In the genomic region with DNA sequence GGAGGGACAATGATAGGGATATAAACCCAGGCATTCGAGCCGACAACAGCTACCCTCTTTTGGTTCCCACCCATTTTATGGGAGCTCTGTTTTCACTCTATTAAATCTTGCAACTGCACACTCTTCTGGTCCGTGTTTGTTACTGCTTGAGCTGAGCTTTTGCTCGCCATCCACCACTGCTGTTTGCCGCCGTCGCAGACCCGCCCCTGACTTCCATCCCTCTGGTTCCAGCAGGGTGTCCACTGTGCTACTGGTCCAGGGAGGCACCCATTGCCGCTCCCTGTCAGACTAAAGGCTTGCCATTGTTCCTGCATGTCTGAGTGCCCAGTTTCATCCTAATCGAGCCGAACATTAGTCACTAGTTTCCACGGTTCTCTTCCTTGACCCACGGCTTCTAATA, we compare ENCODE assay signal across 35 cellular contexts.
"Had no signal": no experiment of that assay in that cellular context is flagged by ENCODE, and none has a peak within 500 bp of the region (broad histone marks: within the 10 kb centered on the region; RNA-seq: fewer than 3 reads in every experiment).

No MANE protein-coding gene starts in this region.

- ATAC-seq: K562, PC-3, Right ventricle myocardium inferior, T-cell had no signal

- H3K4me3 ChIP-seq: K562, MG63, Peyer's patch, SJCRH30, SK-N-MC had no signal

- H3K4me3 Mint-ChIP-seq: T-cell had no signal

- H3K27ac ChIP-seq: Peyer's patch, RWPE1, SJCRH30, SK-N-MC had no signal

- DNase-seq: Kasumi-1; KG1; MG63; NCI-H1048; NCI-H1092 treated with DMSO at 0.1 percent for 48 hours; NCI-H1105 treated with DMSO at 0.1 percent for 48 hours; NCI-H1417; NCI-H1436; NCI-H1694; NCI-H187; NCI-H1930; NCI-H2029 treated with DMSO at 0.1 percent for 48 hours; NCI-H2081 treated with DMSO at 0.1 percent for 48 hours; NCI-H2107; NCI-H2171; NCI-H226; NCI-H446 treated with DMSO at 0.1 percent for 48 hours; NCI-H510A; NCI-H524; NCI-H526; NCI-H69; NCI-H748 treated with DMSO at 0.1 percent for 48 hours; NCI-H82; NK-92 treated with Interleukin-12 subunit alpha and Interleukin-12 subunit beta, amount 100 ng/mL, for 24 hours; OCI-M1; PC-3; Peyer's patch; SHP77; SIG-M5; SJCRH30; T-cell had no signal

- H3K4me1 ChIP-seq: Peyer's patch, SJCRH30 had no signal

- H3K27me3 Mint-ChIP-seq: T-cell had no signal

- H3K36me3 Mint-ChIP-seq: T-cell had no signal

- H3K4me1 Mint-ChIP-seq: T-cell had no signal

- H3K9me3 ChIP-seq: MG63, Peyer's patch, SJCRH30 had no signal

- H3K27me3 ChIP-seq: MG63, Peyer's patch, SJCRH30 had no signal

- H3K36me3 ChIP-seq: MG63, Peyer's patch, SJCRH30 had no signal

- H3K27ac Mint-ChIP-seq: T-cell had no signal
